Comparison of ENCODE assay signal across 23 cellular contexts in the genomic region with DNA sequence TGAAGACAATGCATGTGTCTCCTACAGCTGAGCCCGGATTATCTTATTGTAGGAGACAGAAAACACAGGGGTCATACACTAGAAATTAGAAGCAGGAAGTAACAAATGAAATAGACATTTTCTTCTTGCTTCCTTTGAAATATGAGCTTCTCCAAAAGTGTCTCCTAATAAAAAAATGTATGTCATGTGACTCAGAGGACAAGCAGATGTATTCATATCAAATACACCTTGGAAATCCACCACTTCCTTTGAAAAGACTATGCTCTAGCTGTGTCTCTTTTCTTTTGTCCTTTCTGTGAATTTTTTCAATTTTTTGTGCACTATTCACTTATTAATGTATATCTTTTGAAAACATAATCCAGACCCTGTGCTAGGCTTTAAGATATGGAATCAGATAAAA.
"Had no signal": no experiment of that assay in that cellular context is flagged by ENCODE, and none has a peak within 500 bp of the region (broad histone marks: within the 10 kb centered on the region; RNA-seq: fewer than 3 reads in every experiment).

No MANE protein-coding gene starts in this region.

- ATAC-seq: left colon; right lobe of liver; stimulated activated naive CD8-positive, alpha-beta T cell treated with anti-CD3 and anti-CD28 coated beads, Interleukin-15, Interleukin-2, amounts not matched to agents 100 U/mL and 50 U/mL, for 24 hours had no signal

- H3K4me1 ChIP-seq: colonic mucosa, esophagus squamous epithelium, right lobe of liver, testis, transverse colon had no signal

- H3K27me3 ChIP-seq: cardiac muscle cell, colonic mucosa, esophagus squamous epithelium, hepatocyte, ovary, right lobe of liver, testis, transverse colon had no signal

- H3K79me2 ChIP-seq: hepatocyte had no signal

- DNase-seq: activated CD4-positive, alpha-beta T cell treated with anti-CD3 and anti-CD28 coated beads for 4 hours; activated CD4-positive, alpha-beta T cell treated with anti-CD3 and anti-CD28 coated beads, Interleukin-2, amount 50 U/mL, for 4 hours; activated CD4-positive, CD25-positive, alpha-beta regulatory T cell; activated CD8-positive, alpha-beta memory T cell treated with anti-CD3 and anti-CD28 coated beads for 24 hours; activated effector memory CD4-positive, alpha-beta T cell treated with Interleukin-2 at 50 U/mL for 16 hours; activated naive CD4-positive, alpha-beta T cell treated with Interleukin-2 at 50 U/mL for 16 hours; aorta; cerebellar nuclear complex; colonic mucosa; effector CD8-positive, alpha-beta T cell; esophagus squamous epithelium; kidney; left colon; naive B cell; ovary; right lobe of liver; stimulated activated CD4-positive, alpha-beta T cell treated with anti-CD3 and anti-CD28 coated beads, Interleukin-2, amount 100 ng/mL, for 48 hours; stimulated activated naive CD8-positive, alpha-beta T cell treated with anti-CD3 and anti-CD28 coated beads, Interleukin-15, Interleukin-2, amounts not matched to agents 100 U/mL and 50 U/mL, for 24 hours; testis; transverse colon had no signal

- H3K27ac ChIP-seq: cardiac muscle cell, colonic mucosa, epithelial cell of prostate, esophagus squamous epithelium, hepatocyte, ovary, right lobe of liver, testis, transverse colon had no signal

- H2AFZ ChIP-seq: hepatocyte had no signal

- H3K36me3 ChIP-seq: cardiac muscle cell, colonic mucosa, esophagus squamous epithelium, ovary, right lobe of liver, transverse colon had no signal

- H3K4me3 ChIP-seq: cardiac muscle cell, colonic mucosa, esophagus squamous epithelium, hepatocyte, ovary, right lobe of liver, testis, transverse colon had no signal

- H3K4me2 ChIP-seq: hepatocyte had no signal

- H3K9me3 ChIP-seq: colonic mucosa, esophagus squamous epithelium, ovary, right lobe of liver, testis, transverse colon had no signal
